In genomic region chr11:119479685-119480275, GRCh38 we compare ENCODE assay signal across 10 cellular contexts. TPM values are rescaled to one million over a fixed set of nuclear protein-coding genes. Genes with fewer than 3 reads are reported as not detected.
DNase-seq lines count a peak whose midpoint lies in the region; ATAC-seq and TF ChIP-seq lines count a peak whose summit lies in the region.
"Had no signal": no experiment of that assay in that cellular context is flagged by ENCODE, and none has a peak within 500 bp of the region (broad histone marks: within the 10 kb centered on the region; RNA-seq: fewer than 3 reads in every experiment).

No MANE protein-coding gene starts in this region.

- CTCF ChIA-PET in AG04450 (lab: Charles Lee) = interaction anchor here (0.5 to 1.9 kb wide), 17 partner anchors 9 to 633 kb away, joined by 3 to 18 read pairs (median 4); partner anchors contain the start of gene NECTIN1

- ATAC-seq in SK-N-SH treated with all-trans-retinoic acid at 6 μM for 48 hours = peak; percentile 59
- no peak for ATAC-seq in HG03039 (IDR thresholded peaks at IDR 0.05; ENCODE audit: unreplicated experiment)

- peaks cover 35% of the 10 kb centered on the region for H3K27me3 ChIP-seq in AG04450 (ENCODE audit: control insufficient read depth, insufficient read depth, low read length)
- H3K27me3 ChIP-seq: thyroid gland had no signal

- H3K4me3 ChIP-seq in AG04450 (ENCODE audit: low read depth, low read length) (no peak overlapping the region), fibroblast of pulmonary artery (replicated peaks; ENCODE audit: low read depth, low read length) (no peak overlapping the region)
- H3K4me3 ChIP-seq: thyroid gland had no signal

- no peak overlapping the region for H3K27ac ChIP-seq in AG04450 (ENCODE audit: low read depth, low read length)
- H3K27ac ChIP-seq: epithelial cell of prostate, thyroid gland had no signal

- POLR2A ChIA-PET in AG04450 (lab: Yijun Ruan, JAX) = no interaction called here

- TF ChIP-seq CTCF in AG04450 (IDR thresholded peaks at IDR 0.05; ENCODE audit: low read depth, low read length) = peak; percentile 86
- peak; percentile 10 for TF ChIP-seq CTCF in GM20000 (IDR thresholded peaks at IDR 0.05; ENCODE audit: extremely low read depth, missing control alignments)
- peak; percentile 82 for TF ChIP-seq CTCF in fibroblast of pulmonary artery (IDR thresholded peaks at IDR 0.05; ENCODE audit: low read length, missing control alignments)

- no peaks in the 10 kb centered on the region; the same call in 1 of the 2 replicates for H3K9me3 ChIP-seq in AG04450 (ENCODE audit: control insufficient read depth, insufficient read depth, low read length)
- H3K9me3 ChIP-seq: thyroid gland had no signal

- no peak for DNase-seq in AG04450 (ENCODE audit: low read depth, low spot score)
- no peak for DNase-seq in GM20000 (ENCODE audit: low spot score)
- DNase-seq in fibroblast of pulmonary artery (ENCODE audit: low read depth) = peak; percentile 52
- DNase-seq in NCI-H1048 (lab: John Stamatoyannopoulos, UW) = no peak
- no peak for DNase-seq in germinal center (ENCODE audit: low spot score)
- no peak for DNase-seq in NCI-H226
- DNase-seq: thyroid gland had no signal

TF ChIP-seq in SK-N-SH treated with all-trans-retinoic acid at 6 μM for 48 hours, 23 proteins besides CTCF, POLR2A, EP300 and RAD21:
- TF ChIP-seq ARNTL (CRISPR knock-in tag; IDR thresholded peaks at IDR 0.05; ENCODE audit: borderline replicate concordance, low read depth) (no peak), PPARA (CRISPR knock-in tag; IDR thresholded peaks at IDR 0.05; ENCODE audit: borderline replicate concordance) (no peak), ZFP30 (CRISPR knock-in tag; IDR thresholded peaks at IDR 0.05) (no peak), TOX (CRISPR knock-in tag; IDR thresholded peaks at IDR 0.05; ENCODE audit: borderline replicate concordance) (no peak), RARB (CRISPR knock-in tag; IDR thresholded peaks at IDR 0.05) (no peak), BACH2 (CRISPR knock-in tag; IDR thresholded peaks at IDR 0.05; ENCODE audit: borderline replicate concordance) (no peak), ZNF8 (CRISPR knock-in tag; IDR thresholded peaks at IDR 0.05) (no peak), CSDC2 (CRISPR knock-in tag; IDR thresholded peaks at IDR 0.05) (no peak), CSRNP3 (CRISPR knock-in tag; IDR thresholded peaks at IDR 0.05) (no peak), ZC3H10 (CRISPR knock-in tag; IDR thresholded peaks at IDR 0.05) (no peak), TCF4 (CRISPR knock-in tag; IDR thresholded peaks at IDR 0.05; ENCODE audit: borderline replicate concordance) (no peak), ZNF565 (CRISPR knock-in tag; conservative IDR thresholded peaks at IDR 0.05; ENCODE audit: low read depth) (no peak), PATZ1 (CRISPR knock-in tag; IDR thresholded peaks at IDR 0.05; ENCODE audit: borderline replicate concordance) (no peak), ESRRG (CRISPR knock-in tag; IDR thresholded peaks at IDR 0.05) (no peak), ZFP3 (CRISPR knock-in tag; IDR thresholded peaks at IDR 0.05) (no peak)

RNA-seq across cellular contexts. Expression of gene THY1, which starts 56.8 kb away (rescaled TPM):
- polyA plus RNA-seq in AG04450 (2011; rRNA removed) = 915 and 1,307 TPM in 2 replicates
- polyA minus RNA-seq in AG04450 (2011; rRNA and poly(A)+ RNA removed) = 1,003 and 1,444 TPM in 2 replicates

Comparison
In these comparisons a context has a peak if more than half of its experiments do, and no peak if none do; other contexts are left out.
1. CTCF ChIP-seq: peak in every context shown above with its lines; median percentile 86 in AG04450; 82 in fibroblast of pulmonary artery; 10 in GM20000.